In genomic region chr2:185208261-185208660, GRCh38 we compare ENCODE assay signal across 8 cellular contexts.
A peak's percentile ranks its signal among the peaks of the same experiment; 100 is the strongest.
DNase-seq lines count a peak whose midpoint lies in the region; ATAC-seq and TF ChIP-seq lines count a peak whose summit lies in the region.

No MANE protein-coding gene starts in this region.

- intact Hi-C loops in OCI-LY7 (cut with micrococcal nuclease; ENCODE audit: unreplicated experiment), result no loop called here

- peak; percentile 59 for ATAC-seq in HG03066 (IDR thresholded peaks at IDR 0.05; ENCODE audit: low read depth, unreplicated experiment)
- no peak for ATAC-seq in activated CD4-positive, CD25-positive, alpha-beta regulatory T cell treated with anti-CD3 and anti-CD28 coated beads, Interleukin-2, amount 50 U/mL, for 24 hours

- CTCF ChIA-PET in OCI-LY7 (lab: Charles Lee; ENCODE audit: unreplicated experiment), result no interaction called here

- peak; percentile 45 for DNase-seq in Caki2 (ENCODE audit: low read depth)
- DNase-seq in OCI-LY7 (ENCODE audit: low spot score), result peak; percentile 8
- DNase-seq in iPS DF 19.7 (ENCODE audit: low read depth, low spot score), result peak; percentile 17
- DNase-seq in GM03348 (ENCODE audit: low spot score), result no peak
- no peak for DNase-seq in cortex of kidney (lab: John Stamatoyannopoulos, UW)
- DNase-seq in effector CD8-positive, alpha-beta T cell (lab: John Stamatoyannopoulos, UW), result no peak

- no peak overlapping the region for H3K4me3 ChIP-seq in OCI-LY7 (ENCODE audit: low read depth, low read length, poor library complexity, severe bottlenecking)

- H3K4me1 ChIP-seq in OCI-LY7 (ENCODE audit: insufficient read depth, low read length, poor library complexity, severe bottlenecking), result no peaks in the 10 kb centered on the region

- H3K9me2 ChIP-seq in OCI-LY7 (ENCODE audit: insufficient read depth, low read length), result no peaks in the 10 kb centered on the region

- TF ChIP-seq CTCF in OCI-LY7 (conservative IDR thresholded peaks at IDR 0.05; ENCODE audit: low read length), result peak; percentile 60

- no peaks in the 10 kb centered on the region for H4K20me1 ChIP-seq in OCI-LY7 (ENCODE audit: insufficient read depth, low read length)

- H3K27ac ChIP-seq in OCI-LY7 (ENCODE audit: low read depth, low read length, poor library complexity, severe bottlenecking), result no peak overlapping the region

- no peak overlapping the region for H3K4me2 ChIP-seq in OCI-LY7 (ENCODE audit: low read length)

- no peaks in the 10 kb centered on the region for H3K79me2 ChIP-seq in OCI-LY7 (ENCODE audit: insufficient read depth, low read depth, low read length)

- no peaks in the 10 kb centered on the region for H3K36me3 ChIP-seq in OCI-LY7 (ENCODE audit: insufficient read depth, low read length)

- no TSS peak for BruUV-seq in OCI-LY7 (replicated peaks; lab: Mats Ljungman, UMichigan)

- H2AFZ ChIP-seq in OCI-LY7 (ENCODE audit: low read length), result no peak overlapping the region

- POLR2A ChIA-PET in OCI-LY7 (lab: Charles Lee), result interaction anchor here (0.7 kb wide), 1 partner anchor 246 kb away, joined by 4 read pairs; no protein-coding TSS in a partner anchor

- no peaks in the 10 kb centered on the region for H3K9me3 ChIP-seq in OCI-LY7 (ENCODE audit: low read length)

- in situ Hi-C loops in Caki2 (cut with HindIII; ENCODE audit: low pct_unique_long_range_greater_than_20kb, low sequenced_read_pairs), result no loop called here

Comparison
In these comparisons a context has a peak if more than half of its experiments do, and no peak if none do; other contexts are left out.
1. DNase-seq: peak in Caki2 (single experiment), OCI-LY7 (single experiment) and iPS DF 19.7 (single experiment); none in GM03348 (single experiment), cortex of kidney (single experiment) and effector CD8-positive, alpha-beta T cell (single experiment).